23 cellular contexts compared by ENCODE assay signal in the genomic region with DNA sequence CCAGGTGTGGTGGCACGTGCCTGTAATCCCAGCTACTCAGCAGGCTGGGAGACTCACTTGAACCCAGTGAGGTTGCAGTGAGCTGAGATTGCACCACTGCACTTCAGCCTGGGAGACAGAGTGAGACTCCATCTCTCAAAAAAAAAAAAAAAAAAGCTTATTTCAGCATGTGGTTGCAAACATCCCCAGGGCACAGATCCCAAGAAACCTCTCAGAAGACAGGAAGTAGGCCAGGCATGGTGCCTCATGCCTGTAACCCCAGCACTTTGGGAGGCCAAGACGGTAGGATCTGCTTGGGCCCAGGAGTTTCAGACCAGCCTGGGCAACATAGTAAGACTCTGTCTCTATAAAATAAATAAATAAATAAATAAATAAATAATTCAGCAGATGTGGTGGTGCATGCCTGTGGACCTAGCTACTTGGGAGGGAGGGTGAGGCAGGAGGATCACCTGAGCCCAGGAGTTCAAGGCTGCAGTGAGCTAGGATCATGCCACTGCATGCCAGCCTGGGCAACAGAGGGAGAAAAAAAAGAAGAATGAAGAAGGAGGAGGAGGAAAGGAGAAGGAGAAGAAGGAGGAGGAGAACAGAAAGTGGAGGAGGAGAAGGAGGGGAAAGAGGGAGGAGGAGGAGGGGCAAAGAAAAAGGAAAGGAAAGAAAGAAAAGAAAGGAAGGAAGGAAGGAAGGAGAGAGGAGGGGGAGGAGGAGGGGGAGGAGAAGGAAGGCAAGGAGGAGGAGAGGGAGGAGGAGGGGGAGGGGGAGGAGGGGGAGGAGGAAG. TPM values are rescaled to one million over a fixed set of nuclear protein-coding genes. Genes with fewer than 3 reads are reported as not detected.
DNase-seq lines count a peak whose midpoint lies in the region; ATAC-seq and TF ChIP-seq lines count a peak whose summit lies in the region.
"Had no signal": no experiment of that assay in that cellular context is flagged by ENCODE, and none has a peak within 500 bp of the region (broad histone marks: within the 10 kb centered on the region; RNA-seq: fewer than 3 reads in every experiment).

No MANE protein-coding gene starts in this region.

- no peak overlapping the region for H3K27ac Mint-ChIP-seq in stimulated activated naive CD8-positive, alpha-beta T cell treated with anti-CD3 and anti-CD28 coated beads, Interleukin-15, amount 100 ng/mL, for 72 hours
- H3K27ac Mint-ChIP-seq in CD14-positive monocyte: no peak overlapping the region
- H3K27ac Mint-ChIP-seq: activated naive CD4-positive, alpha-beta T cell treated with anti-CD3 and anti-CD28 coated beads, Interleukin-2, amount 50 U/mL, for 72 hours; IgD-negative memory B cell; memory B cell; stimulated activated naive B cell treated with anti-CD40 and anti-IgM and Interleukin-4, amounts not matched to agents 10 μg/mL and 1 μg/mL and 100 μg/mL, for 72 hours had no signal

- no peak for ATAC-seq in stimulated activated naive CD8-positive, alpha-beta T cell treated with anti-CD3 and anti-CD28 coated beads, Interleukin-15, amount 100 ng/mL, for 72 hours
- ATAC-seq: activated naive CD4-positive, alpha-beta T cell treated with anti-CD3 and anti-CD28 coated beads, Interleukin-2, amount 50 U/mL, for 72 hours; stimulated activated naive B cell treated with anti-CD40 and anti-IgM and Interleukin-4, amounts not matched to agents 10 μg/mL and 1 μg/mL and 100 μg/mL, for 72 hours had no signal

- H3K36me3 Mint-ChIP-seq in CD14-positive monocyte: peaks cover 0 to 3% of the 10 kb centered on the region in 2 donors
- H3K36me3 Mint-ChIP-seq: activated naive CD4-positive, alpha-beta T cell treated with anti-CD3 and anti-CD28 coated beads, Interleukin-2, amount 50 U/mL, for 72 hours; IgD-negative memory B cell had no signal

- no peak for TF ChIP-seq CTCF in NB4 (IDR thresholded peaks at IDR 0.05; ENCODE audit: low read depth, low read length)
- TF ChIP-seq CTCF in cardiac fibroblast (IDR thresholded peaks at IDR 0.05; ENCODE audit: low read depth, low read length): no peak
- no peak for TF ChIP-seq CTCF in osteoblast (IDR thresholded peaks at IDR 0.05; ENCODE audit: extremely low read depth, low read depth, low read length)
- TF ChIP-seq CTCF in CD14-positive monocyte (IDR thresholded peaks at IDR 0.05): no peak

- no peaks in the 10 kb centered on the region for H3K27me3 ChIP-seq in osteoblast (ENCODE audit: insufficient read depth, low read length)
- H3K27me3 ChIP-seq: testis, vagina had no signal

- peaks cover 6% of the 10 kb centered on the region for H3K4me1 Mint-ChIP-seq in stimulated activated naive CD8-positive, alpha-beta T cell treated with anti-CD3 and anti-CD28 coated beads, Interleukin-15, amount 100 ng/mL, for 72 hours
- H3K4me1 Mint-ChIP-seq in CD14-positive monocyte: peaks cover 7% of the 10 kb centered on the region
- H3K4me1 Mint-ChIP-seq: IgD-negative memory B cell had no signal

- peak; percentile 46 for DNase-seq in GM04504 (ENCODE audit: low read depth)
- peak; percentile 49 for DNase-seq in NB4 (ENCODE audit: low read depth)
- peak; percentile 49 to 70 for DNase-seq in cardiac fibroblast (ENCODE audit: low read depth in 2 of 2)
- DNase-seq in osteoblast (ENCODE audit: insufficient read length, low spot score, missing footprints): peak; percentile 14
- no peak for DNase-seq in stimulated activated naive CD8-positive, alpha-beta T cell treated with anti-CD3 and anti-CD28 coated beads, Interleukin-15, amount 100 ng/mL, for 72 hours
- DNase-seq in CD14-positive monocyte (ENCODE audit: low spot score): no peak
- no peak for DNase-seq in NCI-H1048 (lab: John Stamatoyannopoulos, UW)
- DNase-seq: activated CD4-positive, alpha-beta T cell treated with anti-CD3 and anti-CD28 coated beads for 48 hours; COR-L47; glutamatergic neuron; GOT3; NCI-H2029; stimulated activated CD4-positive, alpha-beta T cell treated with anti-CD3 and anti-CD28 coated beads, Interleukin-2, amount 100 ng/mL, for 48 hours; stimulated activated naive B cell treated with anti-CD40 and anti-IgM and Interleukin-4, amounts not matched to agents 10 μg/mL and 1 μg/mL and 100 μg/mL, for 72 hours; testis had no signal

- H3K4me3 Mint-ChIP-seq in stimulated activated naive CD8-positive, alpha-beta T cell treated with anti-CD3 and anti-CD28 coated beads, Interleukin-15, amount 100 ng/mL, for 72 hours: no peak overlapping the region
- peak overlapping the region in 1 of 2 donors; percentile 41 for H3K4me3 Mint-ChIP-seq in CD14-positive monocyte
- H3K4me3 Mint-ChIP-seq: IgD-negative memory B cell; memory B cell; stimulated activated naive B cell treated with anti-CD40 and anti-IgM and Interleukin-4, amounts not matched to agents 10 μg/mL and 1 μg/mL and 100 μg/mL, for 72 hours had no signal

- H3K4me3 ChIP-seq in NB4 (ENCODE audit: low read depth, low read length) (no peak overlapping the region), cardiac fibroblast (replicated peaks in 1 of 2; ENCODE audit: low read depth in 2 of 2, low read length in 2 of 2) (no peak overlapping the region), osteoblast (ENCODE audit: insufficient read depth, low read length) (no peak overlapping the region)
- H3K4me3 ChIP-seq: testis, vagina had no signal

- intact Hi-C loops in CD14-positive monocyte (cut with micrococcal nuclease): no loop called here

- no peak for TF ChIP-seq POLR2A in NB4 (IDR thresholded peaks at IDR 0.05; ENCODE audit: extremely low read depth, insufficient read length)

- H3K79me2 ChIP-seq in osteoblast (ENCODE audit: insufficient read depth, low read length): peaks cover 5% of the 10 kb centered on the region

- no peak overlapping the region for H3K4me2 ChIP-seq in osteoblast (ENCODE audit: insufficient read depth, low read length)

- no peaks in the 10 kb centered on the region for H3K9me3 Mint-ChIP-seq in stimulated activated naive CD8-positive, alpha-beta T cell treated with anti-CD3 and anti-CD28 coated beads, Interleukin-15, amount 100 ng/mL, for 72 hours
- H3K9me3 Mint-ChIP-seq in CD14-positive monocyte: peaks cover 2 to 14% (median 6%) of the 10 kb centered on the region in 7 donors
- H3K9me3 Mint-ChIP-seq: activated naive CD4-positive, alpha-beta T cell treated with anti-CD3 and anti-CD28 coated beads, Interleukin-2, amount 50 U/mL, for 72 hours; IgD-negative memory B cell had no signal

- H3K27ac ChIP-seq in osteoblast (ENCODE audit: low read depth, low read length): no peak overlapping the region
- H3K27ac ChIP-seq: testis, vagina had no signal

- peaks cover 18% of the 10 kb centered on the region for H3K27me3 Mint-ChIP-seq in stimulated activated naive CD8-positive, alpha-beta T cell treated with anti-CD3 and anti-CD28 coated beads, Interleukin-15, amount 100 ng/mL, for 72 hours
- H3K27me3 Mint-ChIP-seq in CD14-positive monocyte (ENCODE audit: low read depth in 3 of 3): peaks cover 22 to 36% (median 35%) of the 10 kb centered on the region in 3 donors

- H2AFZ ChIP-seq in osteoblast (ENCODE audit: low read length): no peak overlapping the region

- H3K9me3 ChIP-seq in osteoblast (ENCODE audit: low read depth, low read length): no peaks in the 10 kb centered on the region
- H3K9me3 ChIP-seq: testis, vagina had no signal

- H4K20me1 ChIP-seq in osteoblast (ENCODE audit: insufficient read depth, low read length): no peaks in the 10 kb centered on the region

- peaks cover 3% of the 10 kb centered on the region for H3K4me1 ChIP-seq in osteoblast (ENCODE audit: insufficient read depth, low read length)
- H3K4me1 ChIP-seq: testis had no signal

- H3K36me3 ChIP-seq in osteoblast (ENCODE audit: insufficient read depth, low read length): no peaks in the 10 kb centered on the region
- H3K36me3 ChIP-seq: vagina had no signal

RNA-seq across cellular contexts. Expression of a gene that starts 4.3 kb away (rescaled TPM):
- 10.5 and 17.4 TPM in 2 replicates for total RNA-seq in osteoblast
- not detected for polyA plus RNA-seq in CD14-positive monocyte
- total RNA-seq: activated naive CD4-positive, alpha-beta T cell treated with anti-CD3 and anti-CD28 coated beads, Interleukin-2, amount 50 U/mL, for 72 hours; cerebellum; OCI-LY7; T-helper 1 cell treated with Interleukin-12 subunit alpha and Interleukin-12 subunit beta and Interleukin-4 antibody, amounts not matched to agents 30 ng/mL and 1 ng/mL, for 36 hours had no signal
- polyA plus RNA-seq: IgD-negative memory B cell had no signal

RNA-seq across cellular contexts. Expression of a gene that starts 9.8 kb away (rescaled TPM):
- under 0.01 TPM in 1 of 2 replicates, not detected in the other for total RNA-seq in osteoblast
- not detected for polyA plus RNA-seq in CD14-positive monocyte
- total RNA-seq: myocyte, vagina had no signal
- polyA plus RNA-seq: IgD-negative memory B cell had no signal

RNA-seq across cellular contexts. Expression of a gene that starts 19.7 kb away (rescaled TPM):
- 12.4 and 14.8 TPM in 2 replicates for total RNA-seq in osteoblast
- polyA plus RNA-seq in CD14-positive monocyte: 1 to 10 TPM in 1 of 2 donors, under 1 TPM in 1; 0.92 to 1.5 TPM

RNA-seq across cellular contexts. Expression of a gene that starts 30.6 kb away (rescaled TPM):
- under 0.01 TPM in 1 of 2 replicates, not detected in the other for total RNA-seq in osteoblast
- not detected for polyA plus RNA-seq in CD14-positive monocyte
- total RNA-seq: cerebellum had no signal
- polyA plus RNA-seq: IgD-negative memory B cell had no signal

RNA-seq across cellular contexts. Expression of a gene that starts 36.2 kb away (rescaled TPM):
- 16.8 and 18.5 TPM in 2 replicates for total RNA-seq in osteoblast
- 10 to 100 TPM; 15.7 to 18.3 TPM for polyA plus RNA-seq in CD14-positive monocyte

Comparison
In these comparisons a context has a peak if more than half of its experiments do, and no peak if none do; other contexts are left out.
1. DNase-seq: peak in GM04504 (single experiment), NB4 (single experiment), cardiac fibroblast (2 of 2) and osteoblast (single experiment); none in stimulated activated naive CD8-positive, alpha-beta T cell treated with anti-CD3 and anti-CD28 coated beads, Interleukin-15, amount 100 ng/mL, for 72 hours (0 of 2), CD14-positive monocyte (single experiment) and NCI-H1048 (single experiment).